Comparison of ENCODE assay signal across 18 cellular contexts in genomic region chr9:131892890-131893289, GRCh38.
"Had no signal": no experiment of that assay in that cellular context is flagged by ENCODE, and none has a peak within 500 bp of the region (broad histone marks: within the 10 kb centered on the region; RNA-seq: fewer than 3 reads in every experiment).

No MANE protein-coding gene starts in this region.

- H3K27me3 ChIP-seq: colonic mucosa, foreskin keratinocyte, hepatocyte, right lobe of liver, tibial artery had no signal

- H3K4me3 ChIP-seq: colonic mucosa, hepatocyte, lung, psoas muscle, right lobe of liver, tibial artery had no signal

- H3K4me2 ChIP-seq: hepatocyte had no signal

- H3K79me2 ChIP-seq: hepatocyte, parathyroid adenoma had no signal

- H3K4me1 ChIP-seq: colonic mucosa, foreskin keratinocyte, parathyroid adenoma, right lobe of liver had no signal

- H3K27ac ChIP-seq: colonic mucosa, foreskin keratinocyte, hepatocyte, parathyroid adenoma, psoas muscle, right lobe of liver, tibial artery had no signal

- H3K9ac ChIP-seq: parathyroid adenoma had no signal

- H3K4me1 Mint-ChIP-seq: stimulated activated effector memory CD8-positive, alpha-beta T cell treated with anti-CD3 and anti-CD28 coated beads, Interleukin-12 subunit alpha, Interleukin-12 subunit beta, amount 100 ng/mL, for 72 hours had no signal

- H3K4me3 Mint-ChIP-seq: nephron progenitor cell; stimulated activated effector memory CD8-positive, alpha-beta T cell treated with anti-CD3 and anti-CD28 coated beads, Interleukin-12 subunit alpha, Interleukin-12 subunit beta, amount 100 ng/mL, for 72 hours had no signal

- H2AFZ ChIP-seq: hepatocyte, parathyroid adenoma had no signal

- H3K9me3 Mint-ChIP-seq: nephron progenitor cell; stimulated activated effector memory CD8-positive, alpha-beta T cell treated with anti-CD3 and anti-CD28 coated beads, Interleukin-12 subunit alpha, Interleukin-12 subunit beta, amount 100 ng/mL, for 72 hours had no signal

- ATAC-seq: foreskin keratinocyte; left colon; right lobe of liver; stimulated activated effector memory CD8-positive, alpha-beta T cell treated with anti-CD3 and anti-CD28 coated beads, Interleukin-12 subunit alpha, Interleukin-12 subunit beta, amount 100 ng/mL, for 72 hours; stimulated activated naive CD8-positive, alpha-beta T cell treated with anti-CD3 and anti-CD28 coated beads, Interleukin-15, Interleukin-2, amounts not matched to agents 100 U/mL and 50 U/mL, for 24 hours had no signal

- DNase-seq: colonic mucosa; dermis blood vessel endothelial cell; erythroblast; foreskin keratinocyte; left colon; mesenchymal stem cell; midbrain; nephron progenitor cell; psoas muscle; right lobe of liver; stimulated activated CD4-positive, alpha-beta T cell treated with anti-CD3 and anti-CD28 coated beads, Interleukin-4, amount 100 ng/mL, for 1 hour; stimulated activated CD8-positive, alpha-beta memory T cell treated with anti-CD3 and anti-CD28 coated beads, Interleukin-4, amount 100 ng/mL, for 48 hours; stimulated activated naive CD8-positive, alpha-beta T cell treated with anti-CD3 and anti-CD28 coated beads, Interleukin-15, Interleukin-2, amounts not matched to agents 100 U/mL and 50 U/mL, for 24 hours had no signal

- H3K9me3 ChIP-seq: colonic mucosa, psoas muscle, right lobe of liver, tibial artery had no signal

- H3K27ac Mint-ChIP-seq: nephron progenitor cell; stimulated activated effector memory CD8-positive, alpha-beta T cell treated with anti-CD3 and anti-CD28 coated beads, Interleukin-12 subunit alpha, Interleukin-12 subunit beta, amount 100 ng/mL, for 72 hours had no signal

- H3K36me3 ChIP-seq: colonic mucosa had no signal
